ENCODE assay signal across 13 cellular contexts in the genomic region with DNA sequence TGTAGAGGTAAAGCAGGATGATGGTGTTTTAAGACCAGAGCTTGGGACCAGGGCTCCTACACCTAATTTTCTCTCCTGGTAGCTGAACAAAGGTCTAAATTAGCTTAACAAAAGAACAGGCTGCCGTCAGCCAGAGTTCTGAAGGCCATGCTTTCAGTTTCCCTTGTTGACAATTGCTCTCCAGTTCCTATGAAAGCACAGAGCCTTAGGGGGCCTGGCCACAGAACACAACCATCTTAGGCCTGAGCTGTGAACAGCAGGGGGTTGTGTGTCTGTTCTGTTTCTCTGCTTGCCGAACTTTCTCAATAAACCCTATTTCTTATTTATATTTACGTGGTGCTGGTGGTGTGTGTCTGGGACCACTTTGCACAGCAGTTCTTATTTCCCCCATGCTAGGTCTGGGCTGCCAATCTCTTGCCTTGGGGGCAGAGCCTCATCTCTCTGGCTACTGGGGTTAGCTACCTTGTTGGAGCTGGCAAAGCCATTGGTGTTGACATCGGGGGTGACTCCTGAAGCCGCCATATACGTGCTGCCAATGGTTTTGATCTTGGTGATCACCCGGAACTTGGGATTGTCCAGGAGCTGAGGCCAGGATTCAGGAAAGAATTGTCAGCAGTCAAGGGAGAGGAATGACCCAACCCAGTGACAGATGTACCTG. TPM values are rescaled to one million over a fixed set of nuclear protein-coding genes. Genes with fewer than 3 reads are reported as not detected.
DNase-seq lines count a peak whose midpoint lies in the region; TF ChIP-seq lines count a peak whose summit lies in the region.
"Had no signal": no experiment of that assay in that cellular context is flagged by ENCODE, and none has a peak within 500 bp of the region (broad histone marks: within the 10 kb centered on the region; RNA-seq: fewer than 3 reads in every experiment).

No MANE protein-coding gene starts in this region.

- no peak for TF ChIP-seq EP300 in tibial nerve (IDR thresholded peaks at IDR 0.05)

- BruUV-seq in A673 (replicated peaks; lab: Mats Ljungman, UMichigan), result no TSS peak

- in situ Hi-C loops in astrocyte of the cerebellum (cut with HindIII; ENCODE audit: low sequenced_read_pairs), result loop anchor here (25.0 kb wide), 1 partner anchor 410 kb away; no protein-coding TSS in a partner anchor

- 77 to 82% methylated on average over 7 of the region's 7 CpGs for WGBS in tibial nerve, 2 donors

- intact Hi-C loops in A673 (cut with micrococcal nuclease; ENCODE audit: unreplicated experiment), result loop anchor here (10.0 kb wide), 1 partner anchor 327 kb away; a partner anchor contains a TSS

- TF ChIP-seq CTCF in A673 (conservative IDR thresholded peaks at IDR 0.05; ENCODE audit: low read depth, low read length) (no peak), astrocyte of the cerebellum (IDR thresholded peaks at IDR 0.05; ENCODE audit: low read depth, low read length, missing control alignments) (no peak), tibial nerve (IDR thresholded peaks at IDR 0.05) (no peak)

- H3K36me3 ChIP-seq in A673 (ENCODE audit: insufficient read depth, low read length, poor library complexity, severe bottlenecking), result peaks cover 51% of the 10 kb centered on the region
- peaks cover 78% of the 10 kb centered on the region for H3K36me3 ChIP-seq in HUES48 (ENCODE audit: control insufficient read depth, insufficient read depth, low read length)
- peaks cover 71% of the 10 kb centered on the region for H3K36me3 ChIP-seq in iPS-20b (ENCODE audit: insufficient read depth, low read depth, low read length)
- peaks cover 0 to 92% (median 24%) of the 10 kb centered on the region in 3 donors for H3K36me3 ChIP-seq in tibial nerve

- H3K9ac ChIP-seq in HUES48 (ENCODE audit: low read depth, low read length) (no peak overlapping the region), iPS-20b (ENCODE audit: low read depth, low read length) (no peak overlapping the region; the same call in 1 of the 2 replicates)

- CTCF ChIA-PET in A673 (lab: Charles Lee), result interaction anchor here (0.6 to 0.7 kb wide), 2 partner anchors 209 to 918 kb away, joined by 3 read pairs; no protein-coding TSS in a partner anchor

- H3K27ac ChIP-seq in A673 (ENCODE audit: low read depth, low read length, poor library complexity, severe bottlenecking), result peak overlapping the region; percentile 35
- peak overlapping the region; percentile 87 for H3K27ac ChIP-seq in HUES48 (ENCODE audit: low read depth, low read length)
- H3K27ac ChIP-seq in iPS-20b (ENCODE audit: low read length), result peak overlapping the region; percentile 4
- H3K27ac ChIP-seq in tibial nerve, result peak overlapping the region in 2 of 4 donors; percentile 35 to 64
- H3K27ac ChIP-seq: hepatocyte, VCaP had no signal

- H3K4me1 ChIP-seq in A673 (ENCODE audit: insufficient read depth, low read length, poor library complexity, severe bottlenecking), result no peaks in the 10 kb centered on the region
- peaks cover 33% of the 10 kb centered on the region for H3K4me1 ChIP-seq in HUES48 (ENCODE audit: control insufficient read depth, insufficient read depth, low read length)
- peaks cover 23% of the 10 kb centered on the region for H3K4me1 ChIP-seq in iPS-20b (ENCODE audit: insufficient read depth, low read length)
- H3K4me1 ChIP-seq in tibial nerve, result peaks cover 0 to 3% (median under 1%) of the 10 kb centered on the region in 4 donors

- H3K27me3 ChIP-seq in A673 (replicated peaks; ENCODE audit: insufficient read depth, low read depth, low read length, poor library complexity) (no peaks in the 10 kb centered on the region), HUES48 (ENCODE audit: control insufficient read depth, insufficient read depth, low read length) (no peaks in the 10 kb centered on the region), iPS-20b (ENCODE audit: insufficient read depth, low read length) (no peaks in the 10 kb centered on the region), tibial nerve (no peaks in the 10 kb centered on the region)
- H3K27me3 ChIP-seq: hepatocyte had no signal

- DNase-seq in A673 (ENCODE audit: low spot score), result peak; percentile 61
- peak; percentile 79 for DNase-seq in astrocyte of the cerebellum (ENCODE audit: low read depth)
- no peak for DNase-seq in HUDEP-2 (lab: John Stamatoyannopoulos, UW; ENCODE audit: unreplicated experiment in 76 of 76)
- DNase-seq in GM19238 (ENCODE audit: insufficient read length, low spot score), result no peak
- DNase-seq in D341Med (ENCODE audit: low spot score), result no peak
- no peak for DNase-seq in tibial nerve (ENCODE audit: low spot score in 2 of 2)
- DNase-seq: NCI-H1092 treated with DMSO at 0.1 percent for 48 hours, NCI-H82 had no signal

- POLR2A ChIA-PET in A673 (lab: Charles Lee; ENCODE audit: low non-redundant PET), result no interaction called here

- no peak for TF ChIP-seq POLR2A in tibial nerve (IDR thresholded peaks at IDR 0.05)

- no peak overlapping the region for H3K4me3 ChIP-seq in A673 (ENCODE audit: low read depth, low read length, poor library complexity, severe bottlenecking)
- peak overlapping the region; percentile 33 for H3K4me3 ChIP-seq in HUES48 (ENCODE audit: low read depth, low read length)
- H3K4me3 ChIP-seq in astrocyte of the cerebellum (ENCODE audit: low read depth, low read length), result no peak overlapping the region
- H3K4me3 ChIP-seq in iPS-20b (ENCODE audit: low read length), result peak overlapping the region; percentile 51
- no peak overlapping the region for H3K4me3 ChIP-seq in tibial nerve
- H3K4me3 ChIP-seq: hepatocyte, mucosa of descending colon had no signal

- H3K9me3 ChIP-seq in A673 (ENCODE audit: low read depth, low read length, poor library complexity, severe bottlenecking) (no peaks in the 10 kb centered on the region), HUES48 (ENCODE audit: control insufficient read depth, insufficient read depth, low read length) (no peaks in the 10 kb centered on the region), iPS-20b (ENCODE audit: insufficient read depth, low read depth, low read length) (no peaks in the 10 kb centered on the region), tibial nerve (no peaks in the 10 kb centered on the region)
- H3K9me3 ChIP-seq: mucosa of descending colon had no signal

RNA-seq across cellular contexts. Expression of a gene that starts 29.0 kb away (rescaled TPM):
- total RNA-seq in A673 (2021) (61.9 and 69.4 TPM in 2 replicates), tibial nerve (1 to 10 TPM; 2.4 to 3.6 (median 2.7) TPM)

RNA-seq across cellular contexts. Expression of a gene that starts 29.0 kb away (rescaled TPM):
- total RNA-seq in A673 (2021) (33.4 and 34.9 TPM in 2 replicates), tibial nerve (10 to 100 TPM in 3 of 4 donors, 1 to 10 TPM in 1; 8.4 to 19.7 (median 14.4) TPM)

Comparison
In these comparisons a context has a peak if more than half of its experiments do, and no peak if none do; other contexts are left out.
1. DNase-seq: peak in A673 (single experiment) and astrocyte of the cerebellum (single experiment); none in HUDEP-2 (0 of 76), GM19238 (single experiment), D341Med (single experiment) and tibial nerve (0 of 2).
2. H3K4me3 ChIP-seq: peak in HUES48 (single experiment) and iPS-20b (single experiment); none in A673 (single experiment), astrocyte of the cerebellum (single experiment) and tibial nerve (0 of 4).
3. RNA of a gene that starts 29.0 kb away (total RNA-seq): 61.9 to 69.4 TPM in A673; 2.4 to 3.6 TPM in tibial nerve; every median in the first group is over 10 times any median in the second.